ENCODE assay signal across 9 cellular contexts in genomic region chr9:94867281-94867841, GRCh38.
DNase-seq lines count a peak whose midpoint lies in the region; ATAC-seq and TF ChIP-seq lines count a peak whose summit lies in the region.
"Had no signal": no experiment of that assay in that cellular context is flagged by ENCODE, and none has a peak within 500 bp of the region (broad histone marks: within the 10 kb centered on the region; RNA-seq: fewer than 3 reads in every experiment).

No MANE protein-coding gene starts in this region.

- no peak for TF ChIP-seq CTCF in PC-9 (conservative IDR thresholded peaks at IDR 0.05)
- no peak for TF ChIP-seq CTCF in esophagus squamous epithelium (IDR thresholded peaks at IDR 0.05)
- TF ChIP-seq CTCF in osteoblast (IDR thresholded peaks at IDR 0.05; ENCODE audit: extremely low read depth, low read depth, low read length) = no peak

- ATAC-seq in GM21381 (IDR thresholded peaks at IDR 0.05; ENCODE audit: unreplicated experiment) = no peak
- ATAC-seq in GM18868 (IDR thresholded peaks at IDR 0.05; ENCODE audit: unreplicated experiment) = no peak
- no peak for ATAC-seq in HG03469 (IDR thresholded peaks at IDR 0.05; ENCODE audit: unreplicated experiment)

- CTCF ChIA-PET in PC-9 (lab: Charles Lee) = no interaction called here

- H2AFZ ChIP-seq in PC-9 = no peak overlapping the region
- H2AFZ ChIP-seq in osteoblast (ENCODE audit: low read length) = no peak overlapping the region

- peaks cover 71% of the 10 kb centered on the region for H3F3A ChIP-seq in PC-9 (ENCODE audit: insufficient read depth, low read depth)

- POLR2A ChIA-PET in PC-9 (lab: Charles Lee; ENCODE audit: unreplicated experiment) = interaction anchor here (0.6 to 0.9 kb wide), 6 partner anchors 11 to 53 kb away, joined by 3 to 7 read pairs (median 4); no protein-coding TSS in a partner anchor

- H3K36me3 ChIP-seq in PC-9 (ENCODE audit: low read depth) = no peaks in the 10 kb centered on the region
- no peaks in the 10 kb centered on the region for H3K36me3 ChIP-seq in esophagus squamous epithelium
- H3K36me3 ChIP-seq in osteoblast (ENCODE audit: insufficient read depth, low read length) = no peaks in the 10 kb centered on the region

- H4K20me1 ChIP-seq in PC-9 (ENCODE audit: insufficient read depth) = no peaks in the 10 kb centered on the region
- H4K20me1 ChIP-seq in osteoblast (ENCODE audit: insufficient read depth, low read length) = no peaks in the 10 kb centered on the region

- H3K27ac ChIP-seq in PC-9 (peak overlapping the region; percentile 100), esophagus squamous epithelium (peak overlapping the region; percentile 70 to 92 (median 86)), osteoblast (ENCODE audit: low read depth, low read length) (peak overlapping the region; percentile 99)

- H3K9me3 ChIP-seq in PC-9 (ENCODE audit: insufficient read depth, low read depth) = no peaks in the 10 kb centered on the region
- no peaks in the 10 kb centered on the region for H3K9me3 ChIP-seq in esophagus squamous epithelium
- no peaks in the 10 kb centered on the region for H3K9me3 ChIP-seq in osteoblast (ENCODE audit: low read depth, low read length)

- BruUV-seq in PC-9 (replicated peaks; lab: Mats Ljungman, UMichigan) = TSS peak; percentile 13

- H3K4me1 ChIP-seq in PC-9 (replicated peaks; ENCODE audit: insufficient read depth) = peaks cover 82% of the 10 kb centered on the region
- peaks cover 20 to 81% (median 28%) of the 10 kb centered on the region in 3 donors for H3K4me1 ChIP-seq in esophagus squamous epithelium
- H3K4me1 ChIP-seq in osteoblast (ENCODE audit: insufficient read depth, low read length) = peaks cover 81% of the 10 kb centered on the region

- TF ChIP-seq POLR2A in esophagus squamous epithelium (IDR thresholded peaks at IDR 0.05) = no peak

- WGBS in esophagus squamous epithelium, 2 donors = 16 to 27% methylated on average over 8 of the region's 8 CpGs

- H3K9me2 ChIP-seq in PC-9 (ENCODE audit: insufficient read depth) = no peaks in the 10 kb centered on the region

- intact Hi-C loops in PC-9 (cut with micrococcal nuclease; ENCODE audit: unreplicated experiment) (loop anchor here (1.0 kb wide), 3 partner anchors 49 to 84 kb away; no protein-coding TSS in a partner anchor), esophagus squamous epithelium (cut with DNase I) (no loop called here)

- peaks cover 31% of the 10 kb centered on the region for H3K79me2 ChIP-seq in PC-9 (ENCODE audit: low read depth)
- H3K79me2 ChIP-seq in osteoblast (ENCODE audit: insufficient read depth, low read length) = peaks cover 6% of the 10 kb centered on the region

- DNase-seq in Caki2 (ENCODE audit: low read depth) (peak; percentile 76), PC-9 (peak; percentile 78 to 93), esophagus squamous epithelium (lab: John Stamatoyannopoulos, UW) (no peak), osteoblast (ENCODE audit: insufficient read length, low spot score, missing footprints) (peak; percentile 55), COR-L47 (lab: John Stamatoyannopoulos, UW) (no peak)
- DNase-seq: activated naive CD8-positive, alpha-beta T cell treated with anti-CD3 and anti-CD28 coated beads, Interleukin-2, amount 10 ng/mL, durations not matched to agents 7 days and 5 days had no signal

- H3K4me3 ChIP-seq in PC-9 = peak overlapping the region; percentile 34; the same call in 1 of the 2 replicates
- peak overlapping the region in 2 of 4 donors; percentile 7 to 33 for H3K4me3 ChIP-seq in esophagus squamous epithelium
- peak overlapping the region; percentile 29 for H3K4me3 ChIP-seq in osteoblast (ENCODE audit: insufficient read depth, low read length)

- H3K27me3 ChIP-seq in PC-9 (ENCODE audit: insufficient read depth, low read depth) (no peaks in the 10 kb centered on the region), esophagus squamous epithelium (no peaks in the 10 kb centered on the region), osteoblast (ENCODE audit: insufficient read depth, low read length) (no peaks in the 10 kb centered on the region)

- H3K4me2 ChIP-seq in PC-9 = peak overlapping the region; percentile 78
- peak overlapping the region; percentile 70 for H3K4me2 ChIP-seq in osteoblast (ENCODE audit: insufficient read depth, low read length)

- in situ Hi-C loops in Caki2 (cut with HindIII; ENCODE audit: low pct_unique_long_range_greater_than_20kb, low sequenced_read_pairs) = no loop called here

Comparison
In these comparisons a context has a peak if more than half of its experiments do, and no peak if none do; other contexts are left out.
1. DNase-seq: peak in Caki2 (single experiment), PC-9 (2 of 2) and osteoblast (single experiment); none in esophagus squamous epithelium (single experiment) and COR-L47 (single experiment).
2. Peak in every context shown above with its lines, with median percentiles within 50 percentile points of each other: H3K27ac ChIP-seq.